Comparison of ENCODE assay signal across 1 cellular context in genomic region chr20:325043-325888, GRCh38.
A peak's percentile ranks its signal among the peaks of the same experiment; 100 is the strongest.
TF ChIP-seq lines count a peak whose summit lies in the region.

Gene SOX12 (plus strand): TSS chr20:325552. CDS start chr20:325925, 373 bp downstream.

TF ChIP-seq in SK-N-SH, 30 proteins besides CTCF, POLR2A, EP300 and RAD21 (continued from another document):
- no peak for TF ChIP-seq REST (IDR thresholded peaks at IDR 0.05; ENCODE audit: low read depth, low read length)
- no peak for TF ChIP-seq FOXJ3 (CRISPR knock-in tag; IDR thresholded peaks at IDR 0.05)
- TF ChIP-seq SMC3 (IDR thresholded peaks at IDR 0.05; ENCODE audit: low read depth, low read length): no peak
- no peak for TF ChIP-seq EZH2phosphoT487 (IDR thresholded peaks at IDR 0.05; ENCODE audit: borderline replicate concordance, low read depth)
- no peak for TF ChIP-seq ZBTB33 (IDR thresholded peaks at IDR 0.05; ENCODE audit: borderline replicate concordance, low read depth)
- TF ChIP-seq MEF2A (IDR thresholded peaks at IDR 0.05; ENCODE audit: borderline replicate concordance, low read depth): no peak
- no peak for TF ChIP-seq NRF1 (IDR thresholded peaks at IDR 0.05; ENCODE audit: low read depth, low read length)
- peak; percentile 39; the same call in 1 of the 2 replicates for TF ChIP-seq TAF1 (IDR thresholded peaks at IDR 0.05; ENCODE audit: borderline replicate concordance, low read depth, low read length)
- no peak for TF ChIP-seq SIN3A (IDR thresholded peaks at IDR 0.05; ENCODE audit: borderline replicate concordance, low read depth, low read length)
- TF ChIP-seq ELF1 (IDR thresholded peaks at IDR 0.05): no peak
- no peak for TF ChIP-seq IRF3 (IDR thresholded peaks at IDR 0.05; ENCODE audit: low read depth, low read length)
- TF ChIP-seq YY1 (IDR thresholded peaks at IDR 0.05; ENCODE audit: low read depth): no peak
